21 cellular contexts compared by ENCODE assay signal in genomic region chr6:146864300-146864699, GRCh38.
DNase-seq lines count a peak whose midpoint lies in the region; TF ChIP-seq lines count a peak whose summit lies in the region.
"Had no signal": no experiment of that assay in that cellular context is flagged by ENCODE, and none has a peak within 500 bp of the region (broad histone marks: within the 10 kb centered on the region; RNA-seq: fewer than 3 reads in every experiment).

No MANE protein-coding gene starts in this region.

- H3K27ac Mint-ChIP-seq in dendritic cell treated with granulocyte-macrophage colony-stimulating factor and Interleukin-4, amounts not matched to agents 40 ng/mL and 50 ng/mL, for 4 days: peak overlapping the region; percentile 6
- H3K27ac Mint-ChIP-seq: B cell; CD4-positive, CD25-positive, alpha-beta regulatory T cell; CD8-positive, alpha-beta T cell; GM23338; H9 had no signal

- WGBS in spleen, 5 donors: 75 to 91% (median 89%) methylated on average over 4 of the region's 4 CpGs

- no peak for TF ChIP-seq CTCF in spleen (IDR thresholded peaks at IDR 0.05 in 8 of 11, conservative IDR thresholded peaks at IDR 0.05 in 3 of 11)

- H3K36me3 ChIP-seq in spleen: no peaks in the 10 kb centered on the region
- H3K36me3 ChIP-seq: BLaER1 had no signal

- H3K4me1 Mint-ChIP-seq in dendritic cell treated with granulocyte-macrophage colony-stimulating factor and Interleukin-4, amounts not matched to agents 40 ng/mL and 50 ng/mL, for 4 days (ENCODE audit: low read depth): peaks cover 12% of the 10 kb centered on the region
- H3K4me1 Mint-ChIP-seq: B cell; CD4-positive, CD25-positive, alpha-beta regulatory T cell; GM23338; H9 had no signal

- DNase-seq in NCI-H1105 treated with DMSO at 0.1 percent for 48 hours (lab: John Stamatoyannopoulos, UW) (peak; percentile 50), NCI-H1105 (lab: John Stamatoyannopoulos, UW) (no peak), NCI-H69 (lab: John Stamatoyannopoulos, UW) (peak; percentile 18), NCI-H226 (no peak), spleen (no peak), DMS53 (lab: John Stamatoyannopoulos, UW) (no peak)
- DNase-seq: Caco-2; CD4-positive, CD25-positive, alpha-beta regulatory T cell; CD8-positive, alpha-beta T cell; DMS153; DMS79; EL; GDM1; H9 had no signal

- no peak for TF ChIP-seq POLR2A in spleen (IDR thresholded peaks at IDR 0.05)

- no peaks in the 10 kb centered on the region for H3K9me3 ChIP-seq in spleen
- H3K9me3 ChIP-seq: BLaER1, Caco-2 had no signal

- no peaks in the 10 kb centered on the region for H3K9me3 Mint-ChIP-seq in dendritic cell treated with granulocyte-macrophage colony-stimulating factor and Interleukin-4, amounts not matched to agents 40 ng/mL and 50 ng/mL, for 4 days
- H3K9me3 Mint-ChIP-seq: CD4-positive, CD25-positive, alpha-beta regulatory T cell; CD8-positive, alpha-beta T cell; GM23338; H9 had no signal

- no peak overlapping the region for H3K27ac ChIP-seq in spleen
- H3K27ac ChIP-seq: 22Rv1, BLaER1, C4-2B had no signal

- no peaks in the 10 kb centered on the region for H3K36me3 Mint-ChIP-seq in dendritic cell treated with granulocyte-macrophage colony-stimulating factor and Interleukin-4, amounts not matched to agents 40 ng/mL and 50 ng/mL, for 4 days (ENCODE audit: low read depth)
- H3K36me3 Mint-ChIP-seq: CD4-positive, CD25-positive, alpha-beta regulatory T cell; CD8-positive, alpha-beta T cell had no signal

- no peak overlapping the region for H3K4me3 ChIP-seq in spleen
- H3K4me3 ChIP-seq: BLaER1, GM12878, GM23338 had no signal

- intact Hi-C loops in dendritic cell treated with granulocyte-macrophage colony-stimulating factor and Interleukin-4, amounts not matched to agents 40 ng/mL and 50 ng/mL, for 4 days (cut with micrococcal nuclease): no loop called here
- intact Hi-C loops in spleen (cut with DNase I; ENCODE audit: low total_unique reads): loop anchor here (10.0 kb wide), 1 partner anchor 421 kb away; no protein-coding TSS in a partner anchor

- no peak overlapping the region for H3K4me3 Mint-ChIP-seq in dendritic cell treated with granulocyte-macrophage colony-stimulating factor and Interleukin-4, amounts not matched to agents 40 ng/mL and 50 ng/mL, for 4 days
- H3K4me3 Mint-ChIP-seq: B cell; CD4-positive, CD25-positive, alpha-beta regulatory T cell; CD8-positive, alpha-beta T cell; GM23338; H9 had no signal

- no peaks in the 10 kb centered on the region for H3K27me3 Mint-ChIP-seq in dendritic cell treated with granulocyte-macrophage colony-stimulating factor and Interleukin-4, amounts not matched to agents 40 ng/mL and 50 ng/mL, for 4 days
- H3K27me3 Mint-ChIP-seq: CD4-positive, CD25-positive, alpha-beta regulatory T cell had no signal

- H3K4me1 ChIP-seq in spleen: peaks cover 0 to 6% (median 0%) of the 10 kb centered on the region in 6 donors
- H3K4me1 ChIP-seq: BLaER1, Caco-2 had no signal

- no peaks in the 10 kb centered on the region for H3K27me3 ChIP-seq in spleen (replicated peaks in 1 of 7)
- H3K27me3 ChIP-seq: BLaER1 had no signal

Comparison
In these comparisons a context has a peak if more than half of its experiments do, and no peak if none do; other contexts are left out.
1. DNase-seq: peak in NCI-H1105 treated with DMSO at 0.1 percent for 48 hours (single experiment) and NCI-H69 (single experiment); none in NCI-H1105 (single experiment), NCI-H226 (single experiment), spleen (single experiment) and DMS53 (single experiment).